Comparison of ENCODE assay signal across 1 cellular context in the genomic region with DNA sequence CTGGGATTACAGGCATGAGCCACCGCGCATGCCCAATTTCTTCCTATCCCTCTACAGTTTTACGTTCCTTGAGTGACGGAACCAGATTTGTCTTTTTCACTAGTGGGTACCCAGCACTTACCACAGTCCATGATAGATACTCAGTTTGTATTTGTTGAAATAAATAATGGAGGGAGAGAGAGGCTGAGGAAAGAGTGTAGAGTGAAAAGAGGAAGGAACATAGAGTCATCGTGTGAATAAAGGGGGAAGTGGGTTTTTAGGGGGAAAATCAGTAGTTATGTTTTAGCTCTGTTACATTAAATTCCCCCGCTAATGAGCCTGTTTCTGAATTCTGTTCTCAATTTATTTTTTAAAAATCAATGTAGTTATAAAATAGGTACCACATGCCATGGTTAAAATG. TPM values are rescaled to one million over a fixed set of nuclear protein-coding genes. Genes with fewer than 3 reads are reported as not detected.
"Had no signal": no experiment of that assay in that cellular context is flagged by ENCODE, and none has a peak within 500 bp of the region (broad histone marks: within the 10 kb centered on the region; RNA-seq: fewer than 3 reads in every experiment).

No MANE protein-coding gene starts in this region.

RNA-seq across cellular contexts. Expression of gene SYT15B, which starts 37.7 kb away (rescaled TPM):
- polyA plus RNA-seq: keratinocyte had no signal
